1 cellular context compared by ENCODE assay signal in genomic region chr12:1606021-1606622, GRCh38.
A peak's percentile ranks its signal among the peaks of the same experiment; 100 is the strongest.
TF ChIP-seq lines count a peak whose summit lies in the region.

No MANE protein-coding gene starts in this region.

TF ChIP-seq in K562, 482 proteins besides CTCF, POLR2A, EP300 and RAD21 (continued from another document and continues in another):
- no peak for TF ChIP-seq NKRF (IDR thresholded peaks at IDR 0.05; ENCODE audit: borderline replicate concordance)
- TF ChIP-seq HDAC3 (IDR thresholded peaks at IDR 0.05; ENCODE audit: borderline replicate concordance, partially characterized antibody): peak; percentile 33
- TF ChIP-seq ZC3H11A (IDR thresholded peaks at IDR 0.05; ENCODE audit: low read depth, low read length): no peak
- TF ChIP-seq MAFG (tag; conservative IDR thresholded peaks at IDR 0.05): no peak; the same call in 1 of the 2 replicates
- no peak for TF ChIP-seq ZNF12 (CRISPR knock-in tag; IDR thresholded peaks at IDR 0.05)
- TF ChIP-seq JUND (IDR thresholded peaks at IDR 0.05; ENCODE audit: borderline replicate concordance, low read depth, low read length): peak; percentile 94
- TF ChIP-seq JUND (tag; IDR thresholded peaks at IDR 0.05; ENCODE audit: borderline replicate concordance, low read depth, low read length): peak; percentile 94; the same call in 2 of the 3 replicates
- TF ChIP-seq ZNF143 (CRISPR knock-in tag; IDR thresholded peaks at IDR 0.05): no peak
- TF ChIP-seq CHD7 (IDR thresholded peaks at IDR 0.05; ENCODE audit: low read depth, low read length): no peak
- TF ChIP-seq ZBTB26 (CRISPR knock-in tag; IDR thresholded peaks at IDR 0.05): no peak
- TF ChIP-seq TOE1 (IDR thresholded peaks at IDR 0.05; ENCODE audit: borderline replicate concordance): peak; percentile 66
- TF ChIP-seq TOE1 (CRISPR knock-in tag; IDR thresholded peaks at IDR 0.05; ENCODE audit: borderline replicate concordance, low read depth): no peak
- no peak for TF ChIP-seq CGGBP1 (CRISPR knock-in tag; IDR thresholded peaks at IDR 0.05)
- 0 out of 2 replicates have a peak, but pooled peaks have one; percentile 27 for TF ChIP-seq POLR2AphosphoS5 (IDR thresholded peaks at IDR 0.05; ENCODE audit: control insufficient read depth, insufficient read depth, low read depth, low read length)
- 0 out of 2 replicates have a peak, but pooled peaks have one; percentile 32 for TF ChIP-seq CEBPB (tag; IDR thresholded peaks at IDR 0.05)
- TF ChIP-seq ZNF695 (CRISPR knock-in tag; IDR thresholded peaks at IDR 0.05): no peak
- TF ChIP-seq YBX1 (IDR thresholded peaks at IDR 0.05): no peak
- TF ChIP-seq ZNF717 (CRISPR knock-in tag; IDR thresholded peaks at IDR 0.05): no peak
- TF ChIP-seq NFIC (IDR thresholded peaks at IDR 0.05): peak; percentile 98
- TF ChIP-seq SUPT5H (IDR thresholded peaks at IDR 0.05): peak; percentile 43; the same call in 1 of the 2 replicates
- no peak for TF ChIP-seq LEF1 (IDR thresholded peaks at IDR 0.05)
- no peak for TF ChIP-seq ZFP91 (CRISPR knock-in tag; IDR thresholded peaks at IDR 0.05)
- TF ChIP-seq MIER1 (IDR thresholded peaks at IDR 0.05; ENCODE audit: low read depth): no peak
- no peak for TF ChIP-seq ATF6 (CRISPR knock-in tag; IDR thresholded peaks at IDR 0.05)
- no peak for TF ChIP-seq HMG20B (CRISPR knock-in tag; IDR thresholded peaks at IDR 0.05)
- TF ChIP-seq ZNF785 (CRISPR knock-in tag; IDR thresholded peaks at IDR 0.05): no peak
- TF ChIP-seq SMARCE1 (IDR thresholded peaks at IDR 0.05): peak; percentile 69
- TF ChIP-seq MYNN (IDR thresholded peaks at IDR 0.05): 0 out of 2 replicates have a peak, but pooled peaks have one; percentile 54
- no peak for TF ChIP-seq MYNN (CRISPR knock-in tag; IDR thresholded peaks at IDR 0.05)
- 0 out of 2 replicates have a peak, but pooled peaks have one; percentile 14 for TF ChIP-seq CREM (IDR thresholded peaks at IDR 0.05; ENCODE audit: low read depth)
- peak; percentile 65; the same call in 1 of the 2 replicates for TF ChIP-seq SMARCC2 (IDR thresholded peaks at IDR 0.05; ENCODE audit: low read depth)
- TF ChIP-seq ZFP1 (CRISPR knock-in tag; IDR thresholded peaks at IDR 0.05): no peak
- no peak for TF ChIP-seq ZKSCAN1 (IDR thresholded peaks at IDR 0.05; ENCODE audit: low read depth, low read length)
- TF ChIP-seq FOS (IDR thresholded peaks at IDR 0.05; ENCODE audit: extremely low read depth, insufficient read length): peak; percentile 15
- TF ChIP-seq RBM34 (IDR thresholded peaks at IDR 0.05; ENCODE audit: borderline replicate concordance, insufficient read depth, low read length): no peak
- peak; percentile 56 for TF ChIP-seq NCOR1 (IDR thresholded peaks at IDR 0.05)
- no peak for TF ChIP-seq E2F8 (IDR thresholded peaks at IDR 0.05; ENCODE audit: low read depth, partially characterized antibody)
- TF ChIP-seq ZNF146 (CRISPR knock-in tag; IDR thresholded peaks at IDR 0.05; ENCODE audit: unreplicated experiment): no peak
- no peak for TF ChIP-seq HBP1 (CRISPR knock-in tag; IDR thresholded peaks at IDR 0.05)
- TF ChIP-seq ZKSCAN3 (CRISPR knock-in tag; IDR thresholded peaks at IDR 0.05): no peak
